ENCODE assay signal across 16 cellular contexts in genomic region chr5:55036477-55036876, GRCh38. TPM values are rescaled to one million over a fixed set of nuclear protein-coding genes. Genes with fewer than 3 reads are reported as not detected.
A peak's percentile ranks its signal among the peaks of the same experiment; 100 is the strongest.
DNase-seq lines count a peak whose midpoint lies in the region; ATAC-seq and TF ChIP-seq lines count a peak whose summit lies in the region.
"Had no signal": no experiment of that assay in that cellular context is flagged by ENCODE, and none has a peak within 500 bp of the region (broad histone marks: within the 10 kb centered on the region; RNA-seq: fewer than 3 reads in every experiment).

No MANE protein-coding gene starts in this region.

- CTCF ChIA-PET in activated CD4-positive, alpha-beta T cell treated with anti-CD3 and anti-CD28 coated beads, Interleukin-2, amount 10 ng/mL, durations not matched to agents 7 days and 5 days (lab: Charles Lee) = interaction anchor here (1.3 to 2.6 kb wide), 10 partner anchors 8 to 38 kb away, joined by 3 to 23 read pairs (median 8); partner anchors contain the start of gene GZMK

- H3K36me3 Mint-ChIP-seq in activated CD4-positive, alpha-beta T cell treated with anti-CD3 and anti-CD28 coated beads, Interleukin-2, amount 10 ng/mL, durations not matched to agents 7 days and 5 days (ENCODE audit: low read depth) = peaks cover 27% of the 10 kb centered on the region
- H3K36me3 Mint-ChIP-seq in effector memory CD8-positive, alpha-beta T cell (ENCODE audit: insufficient read depth) = peaks cover 30% of the 10 kb centered on the region
- H3K36me3 Mint-ChIP-seq in progenitor cell of endocrine pancreas (ENCODE audit: insufficient read depth) = no peaks in the 10 kb centered on the region

- TF ChIP-seq CTCF in progenitor cell of endocrine pancreas (IDR thresholded peaks at IDR 0.05; ENCODE audit: unreplicated experiment) = no peak

- H3K4me3 Mint-ChIP-seq in activated CD4-positive, alpha-beta T cell treated with anti-CD3 and anti-CD28 coated beads, Interleukin-2, amount 10 ng/mL, durations not matched to agents 7 days and 5 days = no peak overlapping the region
- peak overlapping the region; percentile 60 to 66 for H3K4me3 Mint-ChIP-seq in effector memory CD8-positive, alpha-beta T cell
- no peak overlapping the region for H3K4me3 Mint-ChIP-seq in progenitor cell of endocrine pancreas (ENCODE audit: low read depth)

- peaks cover 60% of the 10 kb centered on the region for H3K4me1 Mint-ChIP-seq in activated CD4-positive, alpha-beta T cell treated with anti-CD3 and anti-CD28 coated beads, Interleukin-2, amount 10 ng/mL, durations not matched to agents 7 days and 5 days
- peaks cover 34 to 64% of the 10 kb centered on the region in 2 donors for H3K4me1 Mint-ChIP-seq in effector memory CD8-positive, alpha-beta T cell (ENCODE audit: low read depth in 2 of 2)
- H3K4me1 Mint-ChIP-seq in progenitor cell of endocrine pancreas (ENCODE audit: low read depth) = peaks cover 7% of the 10 kb centered on the region

- no peak for ATAC-seq in effector memory CD8-positive, alpha-beta T cell (replicated peaks)
- ATAC-seq in HG03439 (IDR thresholded peaks at IDR 0.05; ENCODE audit: unreplicated experiment) (no peak), GM21737 (IDR thresholded peaks at IDR 0.05; ENCODE audit: unreplicated experiment) (no peak)

- no peaks in the 10 kb centered on the region for H3K27me3 Mint-ChIP-seq in activated CD4-positive, alpha-beta T cell treated with anti-CD3 and anti-CD28 coated beads, Interleukin-2, amount 10 ng/mL, durations not matched to agents 7 days and 5 days
- H3K27me3 Mint-ChIP-seq in effector memory CD8-positive, alpha-beta T cell = no peaks in the 10 kb centered on the region
- H3K27me3 Mint-ChIP-seq in progenitor cell of endocrine pancreas = no peaks in the 10 kb centered on the region

- POLR2A ChIA-PET in activated CD4-positive, alpha-beta T cell treated with anti-CD3 and anti-CD28 coated beads, Interleukin-2, amount 10 ng/mL, durations not matched to agents 7 days and 5 days (lab: Charles Lee) = interaction anchor here (0.6 to 1.0 kb wide), 3 partner anchors 31 to 77 kb away, joined by 3 read pairs; no protein-coding TSS in a partner anchor

- no peak for DNase-seq in activated CD4-positive, alpha-beta T cell treated with anti-CD3 and anti-CD28 coated beads, Interleukin-2, amount 10 ng/mL, durations not matched to agents 7 days and 5 days
- DNase-seq in activated CD4-positive, alpha-beta T cell treated with anti-CD3 and anti-CD28 coated beads, Interleukin-2, amount 50 U/mL, for 48 hours = no peak
- DNase-seq in NCI-H226 = peak; percentile 31
- DNase-seq in effector memory CD8-positive, alpha-beta T cell = no peak
- no peak for DNase-seq in progenitor cell of endocrine pancreas (ENCODE audit: low spot score, unreplicated experiment)
- no peak for DNase-seq in cortex of kidney (lab: John Stamatoyannopoulos, UW)
- DNase-seq: amygdala, head of caudate nucleus, Karpas-422, NCI-H2029 treated with DMSO at 0.1 percent for 48 hours, ovary had no signal

- H3K9me3 Mint-ChIP-seq in activated CD4-positive, alpha-beta T cell treated with anti-CD3 and anti-CD28 coated beads, Interleukin-2, amount 10 ng/mL, durations not matched to agents 7 days and 5 days = peaks cover 25% of the 10 kb centered on the region
- H3K9me3 Mint-ChIP-seq in effector memory CD8-positive, alpha-beta T cell = no peaks in the 10 kb centered on the region
- no peaks in the 10 kb centered on the region for H3K9me3 Mint-ChIP-seq in progenitor cell of endocrine pancreas (ENCODE audit: low read depth)

- peak overlapping the region; percentile 95 for H3K27ac Mint-ChIP-seq in activated CD4-positive, alpha-beta T cell treated with anti-CD3 and anti-CD28 coated beads, Interleukin-2, amount 10 ng/mL, durations not matched to agents 7 days and 5 days
- peak overlapping the region; percentile 92 to 94 for H3K27ac Mint-ChIP-seq in effector memory CD8-positive, alpha-beta T cell
- peak overlapping the region; percentile 15 for H3K27ac Mint-ChIP-seq in progenitor cell of endocrine pancreas

RNA-seq across cellular contexts. Expression of gene GZMK, which starts 12.4 kb away (rescaled TPM):
- under 1 TPM in 1 of 2 experiments, not detected in 1; 0.27 TPM for total RNA-seq in activated CD4-positive, alpha-beta T cell treated with anti-CD3 and anti-CD28 coated beads, Interleukin-2, amount 10 ng/mL, durations not matched to agents 7 days and 5 days
- total RNA-seq in progenitor cell of endocrine pancreas = not detected in 2 replicates
- total RNA-seq: A673, G401 had no signal

RNA-seq across cellular contexts. Expression of gene ESM1, which starts 51.1 kb away (rescaled TPM):
- not detected for total RNA-seq in activated CD4-positive, alpha-beta T cell treated with anti-CD3 and anti-CD28 coated beads, Interleukin-2, amount 10 ng/mL, durations not matched to agents 7 days and 5 days
- total RNA-seq in progenitor cell of endocrine pancreas = not detected in 2 replicates
- total RNA-seq: A673, G401, ureter had no signal

Comparison
In these comparisons a context has a peak if more than half of its experiments do, and no peak if none do; other contexts are left out.
1. H3K27ac Mint-ChIP-seq: peak in every context shown above with its lines; median percentile 95 in activated CD4-positive, alpha-beta T cell treated with anti-CD3 and anti-CD28 coated beads, Interleukin-2, amount 10 ng/mL, durations not matched to agents 7 days and 5 days; 93 in effector memory CD8-positive, alpha-beta T cell; 15 in progenitor cell of endocrine pancreas.
2. H3K4me3 Mint-ChIP-seq: peak in effector memory CD8-positive, alpha-beta T cell (2 of 2); none in activated CD4-positive, alpha-beta T cell treated with anti-CD3 and anti-CD28 coated beads, Interleukin-2, amount 10 ng/mL, durations not matched to agents 7 days and 5 days (single experiment) and progenitor cell of endocrine pancreas (single experiment).